8 cellular contexts compared by ENCODE assay signal in genomic region chr1:204941415-204942338, GRCh38.
DNase-seq lines count a peak whose midpoint lies in the region; ATAC-seq, FAIRE-seq and TF ChIP-seq lines count a peak whose summit lies in the region.

No MANE protein-coding gene starts in this region.

- CTCF ChIA-PET in activated CD4-positive, alpha-beta memory T cell treated with anti-CD3 and anti-CD28 coated beads for 36 hours (lab: Charles Lee) = interaction anchor here (0.7 to 2.4 kb wide), 20 partner anchors 11 to 376 kb away, joined by 3 to 8 read pairs (median 4); no protein-coding TSS in a partner anchor
- CTCF ChIA-PET in naive thymus-derived CD4-positive, alpha-beta T cell (lab: Charles Lee) = no interaction called here

- H3K4me3 Mint-ChIP-seq in activated CD4-positive, alpha-beta memory T cell treated with anti-CD3 and anti-CD28 coated beads for 36 hours = no peak overlapping the region
- no peak overlapping the region for H3K4me3 Mint-ChIP-seq in naive thymus-derived CD4-positive, alpha-beta T cell

- TF ChIP-seq POLR2A in H54 (IDR thresholded peaks at IDR 0.05; ENCODE audit: low read depth, low read length) = no peak

- ATAC-seq in naive thymus-derived CD4-positive, alpha-beta T cell = peak; percentile 47
- no peak for ATAC-seq in HG03097 (IDR thresholded peaks at IDR 0.05; ENCODE audit: low FRiP score, unreplicated experiment)

- H3K36me3 ChIP-seq in BLaER1 (no peaks in the 10 kb centered on the region), tibial artery (peaks cover 0 to 9% (median 4%) of the 10 kb centered on the region in 3 donors)
- no peaks in the 10 kb centered on the region for H3K36me3 ChIP-seq in naive thymus-derived CD4-positive, alpha-beta T cell (ENCODE audit: control insufficient read depth in 2 of 3, insufficient read depth in 3 of 3, low read length in 3 of 3)

- H3K27me3 Mint-ChIP-seq in activated CD4-positive, alpha-beta memory T cell treated with anti-CD3 and anti-CD28 coated beads for 36 hours = peaks cover 9% of the 10 kb centered on the region
- H3K27me3 Mint-ChIP-seq in naive thymus-derived CD4-positive, alpha-beta T cell = peaks cover 3 to 29% (median 5%) of the 10 kb centered on the region in 5 donors

- no peaks in the 10 kb centered on the region for H3K4me1 Mint-ChIP-seq in activated CD4-positive, alpha-beta memory T cell treated with anti-CD3 and anti-CD28 coated beads for 36 hours (ENCODE audit: low read depth)
- no peaks in the 10 kb centered on the region for H3K4me1 Mint-ChIP-seq in naive thymus-derived CD4-positive, alpha-beta T cell

- POLR2A ChIA-PET in activated CD4-positive, alpha-beta memory T cell treated with anti-CD3 and anti-CD28 coated beads for 36 hours (lab: Charles Lee) = no interaction called here
- POLR2A ChIA-PET in naive thymus-derived CD4-positive, alpha-beta T cell (lab: Charles Lee) = no interaction called here

- H3K27ac ChIP-seq in BLaER1 (no peak overlapping the region), tibial artery (no peak overlapping the region)
- no peak overlapping the region for H3K27ac ChIP-seq in naive thymus-derived CD4-positive, alpha-beta T cell (ENCODE audit: low read depth, low read length)

- intact Hi-C loops in activated CD4-positive, alpha-beta memory T cell treated with anti-CD3 and anti-CD28 coated beads for 36 hours (cut with micrococcal nuclease) = loop anchor here (5.0 kb wide), 1 partner anchor 114 kb away; no protein-coding TSS in a partner anchor
- intact Hi-C loops in naive thymus-derived CD4-positive, alpha-beta T cell (cut with micrococcal nuclease) = loop anchor here in 1 of 2 donors (5.0 kb wide), 1 partner anchor 374 kb away; no protein-coding TSS in a partner anchor
- intact Hi-C loops in tibial artery (cut with DNase I; ENCODE audit: low total_unique reads) = loop anchor here (5.0 kb wide), 1 partner anchor 129 kb away; no protein-coding TSS in a partner anchor

- no peak overlapping the region for H3K9ac ChIP-seq in BLaER1

- H3K4me3 ChIP-seq in BLaER1 (no peak overlapping the region), tibial artery (no peak overlapping the region)
- H3K4me3 ChIP-seq in naive thymus-derived CD4-positive, alpha-beta T cell (ENCODE audit: low read length) = no peak overlapping the region

- no peak overlapping the region for H3K27ac Mint-ChIP-seq in activated CD4-positive, alpha-beta memory T cell treated with anti-CD3 and anti-CD28 coated beads for 36 hours
- H3K27ac Mint-ChIP-seq in naive thymus-derived CD4-positive, alpha-beta T cell = no peak overlapping the region

- TF ChIP-seq CTCF in tibial artery (IDR thresholded peaks at IDR 0.05) = peak; percentile 85 to 94

- peaks cover 90% of the 10 kb centered on the region for H3K4me1 ChIP-seq in BLaER1
- no peaks in the 10 kb centered on the region for H3K4me1 ChIP-seq in naive thymus-derived CD4-positive, alpha-beta T cell (ENCODE audit: control insufficient read depth in 2 of 2, insufficient read depth in 2 of 2, low read length in 2 of 2)
- peaks cover 0 to 3% (median 0%) of the 10 kb centered on the region in 4 donors for H3K4me1 ChIP-seq in tibial artery

- no peaks in the 10 kb centered on the region for H3K36me3 Mint-ChIP-seq in activated CD4-positive, alpha-beta memory T cell treated with anti-CD3 and anti-CD28 coated beads for 36 hours
- H3K36me3 Mint-ChIP-seq in naive thymus-derived CD4-positive, alpha-beta T cell = peaks cover 0 to 6% (median 0%) of the 10 kb centered on the region in 5 donors

- H3K9me3 ChIP-seq in BLaER1 = no peaks in the 10 kb centered on the region
- no peaks in the 10 kb centered on the region for H3K9me3 ChIP-seq in naive thymus-derived CD4-positive, alpha-beta T cell (ENCODE audit: control insufficient read depth in 2 of 3, low read length in 3 of 3)
- no peaks in the 10 kb centered on the region for H3K9me3 ChIP-seq in tibial artery

- H3K27me3 ChIP-seq in BLaER1 (0 out of 2 replicates have a peak, but pooled peaks cover 3% of the 10 kb centered on the region), tibial artery (no peaks in the 10 kb centered on the region)
- H3K27me3 ChIP-seq in naive thymus-derived CD4-positive, alpha-beta T cell (ENCODE audit: control insufficient read depth in 2 of 2, insufficient read depth in 2 of 2, low read length in 2 of 2) = peaks cover 0 to 3% of the 10 kb centered on the region in 2 donors

- DNase-seq in H54 (ENCODE audit: insufficient read length, low spot score) (peak; percentile 69), NCI-H2227 treated with DMSO at 0.1 percent for 48 hours (lab: John Stamatoyannopoulos, UW) (peak; percentile 69), fibroblast of gingiva (ENCODE audit: low read depth) (peak; percentile 36), tibial artery (peak in 1 of 2 donors; percentile 43)
- peak; percentile 73 for DNase-seq in activated CD4-positive, alpha-beta memory T cell treated with anti-CD3 and anti-CD28 coated beads for 36 hours
- peak in 5 of 9 donors; percentile 4 to 51 (median 17) for DNase-seq in naive thymus-derived CD4-positive, alpha-beta T cell

- H4K20me1 ChIP-seq in BLaER1 = no peaks in the 10 kb centered on the region

- no peak for FAIRE-seq in H54 (lab: Jason Lieb, UNC)

- H3K4me2 ChIP-seq in BLaER1 = 0 out of 2 replicates have a peak overlapping the region, but pooled peaks have one; percentile 8

- no peaks in the 10 kb centered on the region for H3K9me3 Mint-ChIP-seq in activated CD4-positive, alpha-beta memory T cell treated with anti-CD3 and anti-CD28 coated beads for 36 hours
- H3K9me3 Mint-ChIP-seq in naive thymus-derived CD4-positive, alpha-beta T cell = peaks cover 0 to 5% (median 0%) of the 10 kb centered on the region in 11 donors
